32 cellular contexts compared by ENCODE assay signal in the genomic region with DNA sequence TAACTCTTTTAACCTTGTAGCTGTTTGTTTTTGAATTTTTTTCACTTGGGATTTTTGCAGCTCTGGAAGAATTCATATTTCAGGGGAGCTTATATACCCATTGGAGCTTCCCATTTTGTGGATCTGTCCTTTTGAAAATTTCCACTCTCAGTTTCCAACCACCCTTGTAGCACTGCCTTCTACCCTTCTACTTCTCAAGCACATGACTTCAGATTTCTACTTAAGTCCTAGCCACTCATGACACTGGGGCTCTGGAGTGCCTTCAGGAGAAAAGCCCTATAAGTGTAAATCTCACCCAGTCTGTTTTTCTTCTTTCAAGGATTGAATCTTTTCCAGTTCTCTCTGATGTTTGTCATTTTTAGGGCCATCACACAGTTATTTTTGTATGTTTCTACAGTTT.
"Had no signal": no experiment of that assay in that cellular context is flagged by ENCODE, and none has a peak within 500 bp of the region (broad histone marks: within the 10 kb centered on the region; RNA-seq: fewer than 3 reads in every experiment).

No MANE protein-coding gene starts in this region.

- H3K27ac Mint-ChIP-seq: activated B cell treated with CpG ODN at 0.5 μM for 24 hours; activated CD8-positive, alpha-beta memory T cell treated with anti-CD3 and anti-CD28 coated beads, Interleukin-2, amount 10 ng/mL, durations not matched to agents 7 days and 5 days; activated CD8-positive, alpha-beta T cell treated with anti-CD3 and anti-CD28 coated beads for 36 hours; activated naive CD4-positive, alpha-beta T cell treated with anti-CD3 and anti-CD28 coated beads for 36 hours; activated naive CD4-positive, alpha-beta T cell treated with anti-CD3 and anti-CD28 coated beads, Interleukin-2, amount 50 U/mL, for 24 hours; activated naive CD8-positive, alpha-beta T cell treated with anti-CD3 and anti-CD28 coated beads for 36 hours; activated naive CD8-positive, alpha-beta T cell treated with anti-CD3 and anti-CD28 coated beads, Interleukin-2, amount 50 U/mL, for 24 hours; activated T-helper 1 cell treated with anti-CD3 and anti-CD28 coated beads, Interleukin-12 subunit alpha, Interleukin-12 subunit beta, Interleukin-2, Interleukin-4 antibody, amounts not matched to agents 30 ng/mL and 10 ng/mL and 1 ng/mL, durations not matched to agents 14 hours and 24 hours and 36 hours; activated T-helper 2 cell treated with anti-CD3 and anti-CD28 coated beads, Interferon-gamma antibody, Interleukin-2, Interleukin-4, amounts not matched to agents 10 μg/mL and 5 μg/mL and 100 μg/mL, durations not matched to agents 14 hours and 24 hours and 36 hours; T-helper 17 cell; T-helper 2 cell treated with Interferon-gamma antibody and Interleukin-4, amounts not matched to agents 5 μg/mL and 100 μg/mL, for 36 hours had no signal

- H3K9me3 ChIP-seq: adrenal gland, body of pancreas, colonic mucosa had no signal

- H3K27me3 Mint-ChIP-seq: activated B cell treated with CpG ODN at 0.5 μM for 24 hours; activated CD8-positive, alpha-beta memory T cell treated with anti-CD3 and anti-CD28 coated beads, Interleukin-2, amount 10 ng/mL, durations not matched to agents 7 days and 5 days; activated CD8-positive, alpha-beta T cell treated with anti-CD3 and anti-CD28 coated beads for 36 hours; activated naive CD4-positive, alpha-beta T cell treated with anti-CD3 and anti-CD28 coated beads, Interleukin-2, amount 50 U/mL, for 24 hours; activated naive CD8-positive, alpha-beta T cell treated with anti-CD3 and anti-CD28 coated beads for 36 hours; activated naive CD8-positive, alpha-beta T cell treated with anti-CD3 and anti-CD28 coated beads, Interleukin-2, amount 50 U/mL, for 24 hours; T-helper 17 cell had no signal

- H3K4me3 Mint-ChIP-seq: activated B cell treated with CpG ODN at 0.5 μM for 24 hours; activated CD8-positive, alpha-beta memory T cell treated with anti-CD3 and anti-CD28 coated beads, Interleukin-2, amount 10 ng/mL, durations not matched to agents 7 days and 5 days; activated CD8-positive, alpha-beta T cell treated with anti-CD3 and anti-CD28 coated beads for 36 hours; activated naive CD4-positive, alpha-beta T cell treated with anti-CD3 and anti-CD28 coated beads for 36 hours; activated naive CD4-positive, alpha-beta T cell treated with anti-CD3 and anti-CD28 coated beads, Interleukin-2, amount 50 U/mL, for 24 hours; activated naive CD8-positive, alpha-beta T cell treated with anti-CD3 and anti-CD28 coated beads for 36 hours; activated naive CD8-positive, alpha-beta T cell treated with anti-CD3 and anti-CD28 coated beads, Interleukin-2, amount 50 U/mL, for 24 hours; activated T-helper 1 cell treated with anti-CD3 and anti-CD28 coated beads, Interleukin-12 subunit alpha, Interleukin-12 subunit beta, Interleukin-2, Interleukin-4 antibody, amounts not matched to agents 30 ng/mL and 10 ng/mL and 1 ng/mL, durations not matched to agents 14 hours and 24 hours and 36 hours; T-helper 17 cell; T-helper 2 cell treated with Interferon-gamma antibody and Interleukin-4, amounts not matched to agents 5 μg/mL and 100 μg/mL, for 36 hours had no signal

- H3K4me3 ChIP-seq: adrenal gland, body of pancreas, colonic mucosa had no signal

- ATAC-seq: activated CD4-positive, CD25-positive, alpha-beta regulatory T cell treated with anti-CD3 and anti-CD28 coated beads, Interleukin-2, amount 50 U/mL, for 24 hours; activated CD8-positive, alpha-beta memory T cell treated with anti-CD3 and anti-CD28 coated beads, Interleukin-2, amount 10 ng/mL, durations not matched to agents 7 days and 5 days; activated CD8-positive, alpha-beta T cell treated with anti-CD3 and anti-CD28 coated beads for 36 hours; activated naive CD8-positive, alpha-beta T cell treated with anti-CD3 and anti-CD28 coated beads, Interleukin-2, amount 50 U/mL, for 24 hours; body of pancreas; esophagus mucosa; T-helper 17 cell had no signal

- H3K36me3 Mint-ChIP-seq: activated CD8-positive, alpha-beta memory T cell treated with anti-CD3 and anti-CD28 coated beads, Interleukin-2, amount 10 ng/mL, durations not matched to agents 7 days and 5 days; activated naive CD4-positive, alpha-beta T cell treated with anti-CD3 and anti-CD28 coated beads, Interleukin-2, amount 50 U/mL, for 24 hours; activated naive CD8-positive, alpha-beta T cell treated with anti-CD3 and anti-CD28 coated beads for 36 hours had no signal

- H3K4me1 ChIP-seq: adrenal gland, body of pancreas, colonic mucosa had no signal

- H3K4me1 Mint-ChIP-seq: activated B cell treated with CpG ODN at 0.5 μM for 24 hours; activated CD8-positive, alpha-beta memory T cell treated with anti-CD3 and anti-CD28 coated beads, Interleukin-2, amount 10 ng/mL, durations not matched to agents 7 days and 5 days; activated naive CD4-positive, alpha-beta T cell treated with anti-CD3 and anti-CD28 coated beads, Interleukin-2, amount 50 U/mL, for 24 hours; activated naive CD8-positive, alpha-beta T cell treated with anti-CD3 and anti-CD28 coated beads for 36 hours; activated naive CD8-positive, alpha-beta T cell treated with anti-CD3 and anti-CD28 coated beads, Interleukin-2, amount 50 U/mL, for 24 hours; T-helper 17 cell had no signal

- DNase-seq: activated B cell treated with CpG ODN at 0.5 μM for 24 hours; activated CD4-positive, alpha-beta T cell treated with anti-CD3 and anti-CD28 coated beads for 48 hours; activated CD4-positive, alpha-beta T cell treated with anti-CD3 and anti-CD28 coated beads, Interleukin-2, amount 50 U/mL, for 1 hour; activated CD4-positive, alpha-beta T cell treated with anti-CD3 and anti-CD28 coated beads, Interleukin-2, amount 50 U/mL, for 48 hours; activated CD8-positive, alpha-beta memory T cell treated with anti-CD3 and anti-CD28 coated beads, Interleukin-2, amount 10 ng/mL, durations not matched to agents 7 days and 5 days; activated CD8-positive, alpha-beta memory T cell treated with anti-CD3 and anti-CD28 coated beads, Interleukin-2, amount 50 U/mL, for 4 hours; activated CD8-positive, alpha-beta T cell treated with anti-CD3 and anti-CD28 coated beads for 36 hours; activated effector memory CD4-positive, alpha-beta T cell treated with anti-CD3 and anti-CD28 coated beads, Interleukin-2, amount 50 U/mL, for 16 hours; activated naive CD4-positive, alpha-beta T cell treated with anti-CD3 and anti-CD28 coated beads for 36 hours; activated naive CD8-positive, alpha-beta T cell treated with anti-CD3 and anti-CD28 coated beads for 36 hours; activated naive CD8-positive, alpha-beta T cell treated with anti-CD3 and anti-CD28 coated beads, Interleukin-2, amount 50 U/mL, for 24 hours; activated T-cell treated with anti-CD3 and anti-CD28 coated beads, Interleukin-2, amount 50 U/mL, for 1 hour; activated T-cell treated with anti-CD3 and anti-CD28 coated beads, Interleukin-2, amount 50 U/mL, for 48 hours; adrenal gland; amygdala; aorta; body of pancreas; central memory CD4-positive, alpha-beta T cell; cerebellar nuclear complex; colonic mucosa; effector CD8-positive, alpha-beta T cell; foreskin fibroblast; T-helper 1 cell; T-helper 17 cell; T1000; WERI-Rb-1 had no signal

- H3K36me3 ChIP-seq: adrenal gland, colonic mucosa, WERI-Rb-1 had no signal

- H3K9me3 Mint-ChIP-seq: activated B cell treated with CpG ODN at 0.5 μM for 24 hours; activated naive CD4-positive, alpha-beta T cell treated with anti-CD3 and anti-CD28 coated beads for 36 hours; activated naive CD8-positive, alpha-beta T cell treated with anti-CD3 and anti-CD28 coated beads for 36 hours; activated T-helper 1 cell treated with anti-CD3 and anti-CD28 coated beads, Interleukin-12 subunit alpha, Interleukin-12 subunit beta, Interleukin-2, Interleukin-4 antibody, amounts not matched to agents 30 ng/mL and 10 ng/mL and 1 ng/mL, durations not matched to agents 14 hours and 24 hours and 36 hours; activated T-helper 2 cell treated with anti-CD3 and anti-CD28 coated beads, Interferon-gamma antibody, Interleukin-2, Interleukin-4, amounts not matched to agents 10 μg/mL and 5 μg/mL and 100 μg/mL, durations not matched to agents 14 hours and 24 hours and 36 hours; T-helper 2 cell treated with Interferon-gamma antibody and Interleukin-4, amounts not matched to agents 5 μg/mL and 100 μg/mL, for 36 hours had no signal

- H3K27ac ChIP-seq: adrenal gland, body of pancreas, colonic mucosa, WERI-Rb-1 had no signal

- H3K27me3 ChIP-seq: adrenal gland, body of pancreas had no signal
